8 cellular contexts compared by ENCODE assay signal in genomic region chr5:128083033-128083810, GRCh38. TPM values are rescaled to one million over a fixed set of nuclear protein-coding genes. Genes with fewer than 3 reads are reported as not detected.
DNase-seq lines count a peak whose midpoint lies in the region; ATAC-seq and TF ChIP-seq lines count a peak whose summit lies in the region.

Gene SLC12A2 (plus strand): TSS chr5:128083766. CDS start chr5:128083955, 189 bp downstream.

- H3K27me3 Mint-ChIP-seq in T-helper 17 cell: no peaks in the 10 kb centered on the region

- peak within 1 kb of the TSS; percentile 83 to 93 for H3K4me3 ChIP-seq in prostate gland

- H3K4me3 Mint-ChIP-seq in T-helper 17 cell: peak within 1 kb of the TSS; percentile 93

- no peaks in the 10 kb centered on the region for H3K27me3 ChIP-seq in prostate gland (replicated peaks; ENCODE audit: insufficient read depth)

- DNase-seq in NCI-H146 treated with DMSO at 0.1 percent for 48 hours (lab: John Stamatoyannopoulos, UW; ENCODE audit: unreplicated experiment): peak; percentile 78
- peak; percentile 85 to 86 (median 85) for DNase-seq in T-helper 17 cell
- peak; percentile 45 to 96 (median 87) for DNase-seq in amygdala (lab: John Stamatoyannopoulos, UW)
- peak; percentile 94 for DNase-seq in left ventricle myocardium superior
- DNase-seq in prostate gland (ENCODE audit: low spot score): peak; percentile 94
- peak; percentile 93 for DNase-seq in ureter (ENCODE audit: low spot score)

- ATAC-seq in GM18498 (IDR thresholded peaks at IDR 0.05; ENCODE audit: unreplicated experiment): peak; percentile 69
- ATAC-seq in HG02884 (IDR thresholded peaks at IDR 0.05; ENCODE audit: unreplicated experiment): peak; percentile 54
- peak; percentile 77 for ATAC-seq in T-helper 17 cell
- peak; percentile 93 for ATAC-seq in left ventricle myocardium superior

- no peaks in the 10 kb centered on the region for H3K4me1 ChIP-seq in prostate gland (replicated peaks)

- WGBS in prostate gland: under 1% methylated on average over 60 of the region's 104 CpGs

- no peaks in the 10 kb centered on the region for H3K36me3 ChIP-seq in prostate gland

- no peaks in the 10 kb centered on the region for H3K9me3 ChIP-seq in T-helper 17 cell (ENCODE audit: control insufficient read depth, low read length, poor library complexity, severe bottlenecking)
- H3K9me3 ChIP-seq in prostate gland: no peaks in the 10 kb centered on the region

- peak; percentile 48 for TF ChIP-seq POLR2A in prostate gland (IDR thresholded peaks at IDR 0.05)

- H3K27ac Mint-ChIP-seq in T-helper 17 cell: peak within 1 kb of the TSS; percentile 94

- TF ChIP-seq CTCF in prostate gland (IDR thresholded peaks at IDR 0.05): no peak

- intact Hi-C loops in left ventricle myocardium superior (cut with micrococcal nuclease): no loop called here
- intact Hi-C loops in prostate gland (cut with DNase I): loop anchor here (5.0 to 10.0 kb wide), 5 partner anchors 114 to 521 kb away; no protein-coding TSS in a partner anchor

- H3K36me3 Mint-ChIP-seq in T-helper 17 cell (ENCODE audit: low read depth): peaks cover 2% of the 10 kb centered on the region

- peaks cover 57% of the 10 kb centered on the region for H3K4me1 Mint-ChIP-seq in T-helper 17 cell

- peak within 1 kb of the TSS; percentile 96 to 97 for H3K27ac ChIP-seq in prostate gland

RNA-seq across cellular contexts. Expression of gene SLC12A2, which starts in this region (rescaled TPM):
- total RNA-seq in T-helper 17 cell: 10 to 100 TPM; 14.5 to 19.2 TPM
- total RNA-seq in left ventricle myocardium superior: 11.0 TPM
- 100 to 1,000 TPM in 1 of 2 donors, 10 to 100 TPM in 1; 51.3 to 195 TPM for total RNA-seq in prostate gland
- total RNA-seq in ureter: 42.8 TPM

Comparison
In these comparisons a context has a peak if more than half of its experiments do, and no peak if none do; other contexts are left out.
1. Peak in every context shown above with its lines: DNase-seq, ATAC-seq, H3K4me3 ChIP-seq and H3K27ac ChIP-seq.